In the genomic region with DNA sequence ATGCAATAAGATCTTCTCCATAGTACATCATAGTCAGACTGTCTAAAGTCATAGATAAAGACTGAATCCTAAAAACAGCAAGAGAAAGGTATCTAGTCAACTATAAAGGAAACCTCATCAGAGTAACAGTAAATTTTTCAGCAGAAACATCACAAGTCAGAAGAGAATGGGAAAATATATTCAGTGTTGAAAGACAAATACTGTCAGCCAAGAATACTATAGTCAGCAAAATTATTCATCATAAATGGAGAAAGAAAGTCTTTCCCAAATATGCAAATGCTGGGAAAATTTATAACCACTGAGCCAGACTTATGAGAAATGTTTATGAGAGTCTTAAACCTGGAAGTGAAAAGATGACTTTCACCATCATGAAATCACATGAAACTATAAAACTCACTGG, we compare ENCODE assay signal across 8 cellular contexts.
"Had no signal": no experiment of that assay in that cellular context is flagged by ENCODE, and none has a peak within 500 bp of the region (broad histone marks: within the 10 kb centered on the region; RNA-seq: fewer than 3 reads in every experiment).

No MANE protein-coding gene starts in this region.

- H3K9me3 ChIP-seq: HAP-1 had no signal

- H2AFZ ChIP-seq: GM23248 had no signal

- ATAC-seq: HCT116 had no signal

- DNase-seq: GM23248, GOT3, H7, Kasumi-1, KG1 had no signal

- H3K27ac ChIP-seq: GM23248, HL-60 had no signal

- H3K9ac ChIP-seq: GM23248 had no signal

- H3K4me1 ChIP-seq: HAP-1 had no signal

- H3K36me3 ChIP-seq: HAP-1 had no signal

- H3K4me3 ChIP-seq: GM23248, HAP-1 had no signal
